In the genomic region with DNA sequence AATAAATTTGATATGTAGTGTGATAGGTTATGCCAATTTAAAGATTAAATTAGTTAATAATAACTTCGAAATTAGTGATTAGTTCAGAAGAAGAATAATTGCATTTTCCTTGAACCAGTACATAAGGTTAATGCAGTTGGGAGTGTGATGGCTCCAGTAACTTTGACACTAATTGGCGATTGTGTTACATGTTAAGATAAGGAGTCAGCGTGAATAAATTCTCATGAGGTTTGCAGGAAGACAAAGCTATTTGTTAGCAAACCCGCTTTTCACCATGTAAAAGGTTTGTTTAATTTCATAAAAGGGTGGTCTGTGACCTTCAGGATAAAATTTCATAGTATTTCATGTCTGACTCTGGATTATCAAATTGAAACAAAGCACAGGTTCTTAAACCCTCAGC, we compare ENCODE assay signal across 34 cellular contexts.
"Had no signal": no experiment of that assay in that cellular context is flagged by ENCODE, and none has a peak within 500 bp of the region (broad histone marks: within the 10 kb centered on the region; RNA-seq: fewer than 3 reads in every experiment).

No MANE protein-coding gene starts in this region.

- H3K27ac ChIP-seq: KMS-11 had no signal

- H3K9me3 ChIP-seq: MG63 had no signal

- H3K4me2 ChIP-seq: KMS-11 had no signal

- H3K27me3 ChIP-seq: MG63 had no signal

- DNase-seq: Karpas-422, Kasumi-1, MG63, MM.1S, MV-4-11, NCI-H1048, NCI-H1092, NCI-H1092 treated with DMSO at 0.1 percent for 48 hours, NCI-H1105, NCI-H1105 treated with DMSO at 0.1 percent for 48 hours, NCI-H1417 treated with DMSO at 0.1 percent for 48 hours, NCI-H1436, NCI-H1436 treated with DMSO at 0.1 percent for 48 hours, NCI-H146, NCI-H1694, NCI-H1694 treated with DMSO at 0.1 percent for 48 hours, NCI-H187, NCI-H187 treated with DMSO at 0.1 percent for 48 hours, NCI-H1930, NCI-H2029, NCI-H2029 treated with DMSO at 0.1 percent for 48 hours, NCI-H2081, NCI-H2081 treated with DMSO at 0.1 percent for 48 hours, NCI-H2107, NCI-H2171, NCI-H2171 treated with DMSO at 0.1 percent for 48 hours, NCI-H2227 treated with DMSO at 0.1 percent for 48 hours, NCI-H226, NCI-H345, NCI-H446, NCI-H446 treated with DMSO at 0.1 percent for 48 hours, NCI-H510A, NCI-H510A treated with DMSO at 0.1 percent for 48 hours had no signal

- H3K36me3 ChIP-seq: MG63 had no signal

- H3K4me3 ChIP-seq: MG63 had no signal

- H3K9ac ChIP-seq: KMS-11 had no signal
